Comparison of ENCODE assay signal across 23 cellular contexts in genomic region chr7:104902183-104902582, GRCh38.
"Had no signal": no experiment of that assay in that cellular context is flagged by ENCODE, and none has a peak within 500 bp of the region (broad histone marks: within the 10 kb centered on the region; RNA-seq: fewer than 3 reads in every experiment).

No MANE protein-coding gene starts in this region.

- H3K4me3 ChIP-seq: MG63 had no signal

- DNase-seq: KBM-7; MG63; NCI-H1092; NCI-H1436; NCI-H187; NCI-H2029; NCI-H2081 treated with DMSO at 0.1 percent for 48 hours; NCI-H2171; NCI-H226; NCI-H446; NCI-H510A; NCI-H524 treated with DMSO at 0.1 percent for 48 hours; NCI-H69; NCI-H774; NK-92 treated with Interleukin-12 subunit alpha and Interleukin-12 subunit beta, amount 100 ng/mL, for 24 hours; PC-3; SHP77; SK-N-SH; SW 1271 had no signal

- H3K36me3 ChIP-seq: MG63 had no signal

- ATAC-seq: Panc1, PC-3 had no signal

- H3K9ac ChIP-seq: SK-N-SH had no signal

- H3K27me3 ChIP-seq: MG63 had no signal

- FAIRE-seq: HTR-8/SVneo had no signal

- H3K27ac ChIP-seq: HL-60, RWPE1 had no signal

- H3K4me2 ChIP-seq: SK-N-SH had no signal

- H3K9me3 ChIP-seq: MG63, SK-N-SH had no signal
